ENCODE assay signal across 1 cellular context in genomic region chr3:56593455-56594158, GRCh38.
TF ChIP-seq lines count a peak whose summit lies in the region.

No MANE protein-coding gene starts in this region.

TF ChIP-seq in WTC11, 78 proteins besides CTCF, POLR2A, EP300 and RAD21 (continued from another document):
- TF ChIP-seq PREB (CRISPR knock-in tag; IDR thresholded peaks at IDR 0.05; ENCODE audit: borderline replicate concordance) = no peak
- TF ChIP-seq SOX15 (CRISPR knock-in tag; IDR thresholded peaks at IDR 0.05) = no peak
- no peak for TF ChIP-seq JUN (CRISPR knock-in tag; IDR thresholded peaks at IDR 0.05)
- TF ChIP-seq NR1H2 (CRISPR knock-in tag; IDR thresholded peaks at IDR 0.05) = no peak
